In genomic region chr5:62931081-62931480, GRCh38 we compare ENCODE assay signal across 2 cellular contexts.
A peak's percentile ranks its signal among the peaks of the same experiment; 100 is the strongest.
TF ChIP-seq lines count a peak whose summit lies in the region.

No MANE protein-coding gene starts in this region.

TF ChIP-seq in SK-N-SH, 30 proteins besides CTCF, POLR2A, EP300 and RAD21 (continued from another document):
- TF ChIP-seq, protein P1, sequence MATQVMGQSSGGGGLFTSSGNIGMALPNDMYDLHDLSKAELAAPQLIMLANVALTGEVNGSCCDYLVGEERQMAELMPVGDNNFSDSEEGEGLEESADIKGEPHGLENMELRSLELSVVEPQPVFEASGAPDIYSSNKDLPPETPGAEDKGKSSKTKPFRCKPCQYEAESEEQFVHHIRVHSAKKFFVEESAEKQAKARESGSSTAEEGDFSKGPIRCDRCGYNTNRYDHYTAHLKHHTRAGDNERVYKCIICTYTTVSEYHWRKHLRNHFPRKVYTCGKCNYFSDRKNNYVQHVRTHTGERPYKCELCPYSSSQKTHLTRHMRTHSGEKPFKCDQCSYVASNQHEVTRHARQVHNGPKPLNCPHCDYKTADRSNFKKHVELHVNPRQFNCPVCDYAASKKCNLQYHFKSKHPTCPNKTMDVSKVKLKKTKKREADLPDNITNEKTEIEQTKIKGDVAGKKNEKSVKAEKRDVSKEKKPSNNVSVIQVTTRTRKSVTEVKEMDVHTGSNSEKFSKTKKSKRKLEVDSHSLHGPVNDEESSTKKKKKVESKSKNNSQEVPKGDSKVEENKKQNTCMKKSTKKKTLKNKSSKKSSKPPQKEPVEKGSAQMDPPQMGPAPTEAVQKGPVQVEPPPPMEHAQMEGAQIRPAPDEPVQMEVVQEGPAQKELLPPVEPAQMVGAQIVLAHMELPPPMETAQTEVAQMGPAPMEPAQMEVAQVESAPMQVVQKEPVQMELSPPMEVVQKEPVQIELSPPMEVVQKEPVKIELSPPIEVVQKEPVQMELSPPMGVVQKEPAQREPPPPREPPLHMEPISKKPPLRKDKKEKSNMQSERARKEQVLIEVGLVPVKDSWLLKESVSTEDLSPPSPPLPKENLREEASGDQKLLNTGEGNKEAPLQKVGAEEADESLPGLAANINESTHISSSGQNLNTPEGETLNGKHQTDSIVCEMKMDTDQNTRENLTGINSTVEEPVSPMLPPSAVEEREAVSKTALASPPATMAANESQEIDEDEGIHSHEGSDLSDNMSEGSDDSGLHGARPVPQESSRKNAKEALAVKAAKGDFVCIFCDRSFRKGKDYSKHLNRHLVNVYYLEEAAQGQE (IDR thresholded peaks at IDR 0.05; ENCODE audit: low read depth, low read length) = no peak
- TF ChIP-seq TCF12 (IDR thresholded peaks at IDR 0.05) (peak; percentile 11; the same call in 1 of the 2 replicates), ZBTB33 (IDR thresholded peaks at IDR 0.05; ENCODE audit: borderline replicate concordance, low read depth) (no peak), CHD2 (IDR thresholded peaks at IDR 0.05; ENCODE audit: low read length, partially characterized antibody) (no peak), ELF1 (IDR thresholded peaks at IDR 0.05) (no peak), EZH2phosphoT487 (IDR thresholded peaks at IDR 0.05; ENCODE audit: borderline replicate concordance, low read depth) (no peak), TAF1 (IDR thresholded peaks at IDR 0.05; ENCODE audit: borderline replicate concordance, low read depth, low read length) (no peak), YY1 (IDR thresholded peaks at IDR 0.05; ENCODE audit: low read depth) (no peak), JUND (IDR thresholded peaks at IDR 0.05) (peak; percentile 17; the same call in 1 of the 2 replicates)

TF ChIP-seq in SK-N-SH treated with all-trans-retinoic acid at 6 μM for 48 hours, 23 proteins besides CTCF, POLR2A, EP300 and RAD21 (continued from another document):
- TF ChIP-seq TSHZ2 (CRISPR knock-in tag; IDR thresholded peaks at IDR 0.05) (no peak), PPARA (CRISPR knock-in tag; IDR thresholded peaks at IDR 0.05; ENCODE audit: borderline replicate concordance) (no peak), ISL1 (CRISPR knock-in tag; IDR thresholded peaks at IDR 0.05) (no peak)
